Comparison of ENCODE assay signal across 10 cellular contexts in the genomic region with DNA sequence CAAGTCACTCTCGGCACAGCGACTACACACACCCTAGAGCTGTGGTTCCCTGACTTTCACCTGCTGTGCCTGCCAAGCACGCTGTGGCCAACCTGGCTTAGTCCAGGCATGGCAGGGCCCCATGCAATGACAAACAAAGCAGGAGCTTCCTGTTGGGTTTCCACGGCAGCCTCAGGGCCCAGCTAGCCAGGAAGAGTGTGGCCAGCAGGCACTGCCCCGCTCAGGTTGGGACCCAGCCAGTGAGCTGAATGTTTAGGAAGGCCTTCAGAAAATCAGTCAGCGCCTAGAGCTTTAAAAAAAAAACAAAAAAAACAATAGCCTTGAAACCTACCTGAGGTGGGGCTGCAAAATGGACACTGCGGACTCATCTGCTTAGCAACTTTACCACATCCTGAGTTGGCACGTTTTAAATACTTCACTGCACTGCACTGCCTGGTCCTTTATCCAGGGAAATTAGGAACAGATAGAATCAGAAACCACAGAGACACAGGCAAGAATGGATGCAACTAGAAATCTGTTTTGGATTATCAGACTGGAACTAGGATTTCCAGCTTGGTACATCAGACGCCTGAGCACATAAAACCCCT. TPM values are rescaled to one million over a fixed set of nuclear protein-coding genes. Genes with fewer than 3 reads are reported as not detected.
DNase-seq lines count a peak whose midpoint lies in the region; ATAC-seq, FAIRE-seq and TF ChIP-seq lines count a peak whose summit lies in the region.
"Had no signal": no experiment of that assay in that cellular context is flagged by ENCODE, and none has a peak within 500 bp of the region (broad histone marks: within the 10 kb centered on the region; RNA-seq: fewer than 3 reads in every experiment).

No MANE protein-coding gene starts in this region.

- no peak overlapping the region for H3K4me3 ChIP-seq in aorta (ENCODE audit: low read length in 2 of 2)

- H3K36me3 ChIP-seq in aorta (ENCODE audit: control insufficient read depth in 1 of 2, insufficient read depth in 2 of 2, low read length in 1 of 2), result peaks cover 0 to 1% of the 10 kb centered on the region in 2 donors

- TF ChIP-seq CTCF in MCF 10A (IDR thresholded peaks at IDR 0.05; ENCODE audit: unreplicated experiment), result no peak

- H3K27ac Mint-ChIP-seq in stimulated activated naive CD8-positive, alpha-beta T cell treated with anti-CD3 and anti-CD28 coated beads, Interleukin-15, amount 100 ng/mL, for 72 hours, result peak overlapping the region; percentile 9 to 15
- peak overlapping the region; percentile 98 for H3K27ac Mint-ChIP-seq in MCF 10A (ENCODE audit: low read depth, unreplicated experiment)

- no peaks in the 10 kb centered on the region for H3K9me3 ChIP-seq in aorta (ENCODE audit: control insufficient read depth, low read length)

- H3K27me3 Mint-ChIP-seq in stimulated activated naive CD8-positive, alpha-beta T cell treated with anti-CD3 and anti-CD28 coated beads, Interleukin-15, amount 100 ng/mL, for 72 hours, result peaks cover 5% of the 10 kb centered on the region
- no peaks in the 10 kb centered on the region for H3K27me3 Mint-ChIP-seq in MCF 10A (ENCODE audit: insufficient read depth, unreplicated experiment)

- peaks cover 21% of the 10 kb centered on the region for H3K36me3 Mint-ChIP-seq in MCF 10A (ENCODE audit: insufficient read depth, unreplicated experiment)

- H3K4me3 Mint-ChIP-seq in stimulated activated naive CD8-positive, alpha-beta T cell treated with anti-CD3 and anti-CD28 coated beads, Interleukin-15, amount 100 ng/mL, for 72 hours, result no peak overlapping the region
- peak overlapping the region; percentile 16 for H3K4me3 Mint-ChIP-seq in MCF 10A (ENCODE audit: unreplicated experiment)

- H3K4me1 ChIP-seq in aorta (ENCODE audit: control insufficient read depth in 1 of 2, insufficient read depth in 2 of 2, low read length in 2 of 2), result peaks cover 6 to 11% of the 10 kb centered on the region in 2 donors

- POLR2A ChIA-PET in MCF 10A (lab: Yijun Ruan, JAX), result interaction anchor here (0.7 to 7.1 kb wide), 18 partner anchors 9 to 856 kb away, joined by 3 to 76 read pairs (median 4); partner anchors contain the start of genes CCNB2, MINDY2, MYO1E and RNF111

- WGBS in aorta, 2 donors, result 21% methylated on average over 9 of the region's 9 CpGs

- FAIRE-seq in GM12892 (lab: Jason Lieb, UNC), result no peak
- FAIRE-seq: G401.6 had no signal

- no peak for DNase-seq in stimulated activated naive CD8-positive, alpha-beta T cell treated with anti-CD3 and anti-CD28 coated beads, Interleukin-15, amount 100 ng/mL, for 72 hours
- no peak for DNase-seq in stimulated activated naive CD8-positive, alpha-beta T cell treated with anti-CD3 and anti-CD28 coated beads, Interleukin-15, Interleukin-2, amounts not matched to agents 100 U/mL and 50 U/mL, for 24 hours
- peak; percentile 91 for DNase-seq in MCF 10A (ENCODE audit: unreplicated experiment)
- DNase-seq in left kidney (ENCODE audit: low read depth, low spot score), result peak; percentile 38
- DNase-seq in aorta, result peak; percentile 87 to 91
- DNase-seq in NCI-H2227 treated with DMSO at 0.1 percent for 48 hours (lab: John Stamatoyannopoulos, UW), result no peak
- no peak for DNase-seq in GM12892 (ENCODE audit: insufficient read length)
- no peak for DNase-seq in iPS-NIHi7 (ENCODE audit: extremely low spot score)

- H3K9me3 Mint-ChIP-seq in stimulated activated naive CD8-positive, alpha-beta T cell treated with anti-CD3 and anti-CD28 coated beads, Interleukin-15, amount 100 ng/mL, for 72 hours, result no peaks in the 10 kb centered on the region
- no peaks in the 10 kb centered on the region for H3K9me3 Mint-ChIP-seq in MCF 10A (ENCODE audit: unreplicated experiment)

- peak overlapping the region; percentile 63 to 99 for H3K27ac ChIP-seq in aorta (ENCODE audit: low read depth in 1 of 2, low read length in 2 of 2)

- intact Hi-C loops in MCF 10A (cut with micrococcal nuclease), result loop anchor here (10.0 kb wide), 1 partner anchor 64 kb away; no protein-coding TSS in a partner anchor
- intact Hi-C loops in aorta (cut with DNase I), result loop anchor here (2.0 to 10.0 kb wide), 3 partner anchors 142 to 324 kb away; partner anchors contain the start of gene MYO1E (in 1 of the 2)

- no TSS peak for BruUV-seq in MCF 10A (replicated peaks; lab: Mats Ljungman, UMichigan)

- CTCF ChIA-PET in MCF 10A (lab: Yijun Ruan, JAX), result interaction anchor here (0.6 to 1.7 kb wide), 13 partner anchors 9 to 358 kb away, joined by 3 to 6 read pairs (median 3); no protein-coding TSS in a partner anchor

- no peak for TF ChIP-seq POLR2A in GM12892 (IDR thresholded peaks at IDR 0.05; ENCODE audit: low read depth, low read length)

- ATAC-seq in stimulated activated naive CD8-positive, alpha-beta T cell treated with anti-CD3 and anti-CD28 coated beads, Interleukin-15, amount 100 ng/mL, for 72 hours, result no peak
- ATAC-seq in stimulated activated naive CD8-positive, alpha-beta T cell treated with anti-CD3 and anti-CD28 coated beads, Interleukin-15, Interleukin-2, amounts not matched to agents 100 U/mL and 50 U/mL, for 24 hours, result no peak
- peak; percentile 79 for ATAC-seq in aorta (ENCODE audit: low FRiP score)

- H3K4me1 Mint-ChIP-seq in stimulated activated naive CD8-positive, alpha-beta T cell treated with anti-CD3 and anti-CD28 coated beads, Interleukin-15, amount 100 ng/mL, for 72 hours, result peaks cover 25% of the 10 kb centered on the region
- H3K4me1 Mint-ChIP-seq in MCF 10A (ENCODE audit: insufficient read depth, unreplicated experiment), result peaks cover 50% of the 10 kb centered on the region

- no peaks in the 10 kb centered on the region for H3K27me3 ChIP-seq in aorta (ENCODE audit: control insufficient read depth in 1 of 2, insufficient read depth in 2 of 2, low read length in 1 of 2)

RNA-seq across cellular contexts. Expression of gene LDHAL6B, which starts 36.3 kb away (rescaled TPM):
- not detected in 2 replicates for total RNA-seq in MCF 10A (2022)
- total RNA-seq in aorta, result not detected
- not detected for polyA plus RNA-seq in aorta
- 1.00 TPM for polyA plus RNA-seq in GM12892 (2012; ENCODE audit: missing spikeins)
- total RNA-seq: epithelial cell of proximal tubule had no signal

Comparison
In these comparisons a context has a peak if more than half of its experiments do, and no peak if none do; other contexts are left out.
1. DNase-seq: peak in MCF 10A (single experiment), left kidney (single experiment) and aorta (2 of 2); none in stimulated activated naive CD8-positive, alpha-beta T cell treated with anti-CD3 and anti-CD28 coated beads, Interleukin-15, amount 100 ng/mL, for 72 hours (0 of 2), stimulated activated naive CD8-positive, alpha-beta T cell treated with anti-CD3 and anti-CD28 coated beads, Interleukin-15, Interleukin-2, amounts not matched to agents 100 U/mL and 50 U/mL, for 24 hours (single experiment), NCI-H2227 treated with DMSO at 0.1 percent for 48 hours (single experiment), GM12892 (single experiment) and iPS-NIHi7 (single experiment).